23 cellular contexts compared by ENCODE assay signal in genomic region chr5:137566780-137567179, GRCh38.
A peak's percentile ranks its signal among the peaks of the same experiment; 100 is the strongest.
DNase-seq lines count a peak whose midpoint lies in the region; TF ChIP-seq lines count a peak whose summit lies in the region.
"Had no signal": no experiment of that assay in that cellular context is flagged by ENCODE, and none has a peak within 500 bp of the region (broad histone marks: within the 10 kb centered on the region; RNA-seq: fewer than 3 reads in every experiment).

No MANE protein-coding gene starts in this region.

- no peak overlapping the region for H3K23ac ChIP-seq in H9 (ENCODE audit: insufficient read length, low read depth, low read length)

- H3K27me3 ChIP-seq in mammary epithelial cell (ENCODE audit: insufficient read depth, low read length): no peaks in the 10 kb centered on the region
- H3K27me3 ChIP-seq in H9 (ENCODE audit: insufficient read depth, low read length): no peaks in the 10 kb centered on the region
- H3K27me3 ChIP-seq: BLaER1, gastrocnemius medialis, uterus had no signal

- WGBS in mammary epithelial cell (ENCODE audit: low coverage, missing lambda C conversion rate): 43% methylated on average over 6 of the region's 6 CpGs
- no CpG with 5 or more reads among the region's 6 CpGs for WGBS in H9 (ENCODE audit: extremely low coverage, insufficient read length, low lambda C conversion rate)

- no peak for TF ChIP-seq CTCF in mammary epithelial cell (conservative IDR thresholded peaks at IDR 0.05 in 1 of 2, IDR thresholded peaks at IDR 0.05 in 1 of 2; ENCODE audit: extremely low read depth in 1 of 2, insufficient read depth in 1 of 2, low read depth in 1 of 2, low read length in 2 of 2)
- TF ChIP-seq CTCF in MCF 10A (IDR thresholded peaks at IDR 0.05; ENCODE audit: unreplicated experiment): no peak
- no peak for TF ChIP-seq CTCF in H9 (conservative IDR thresholded peaks at IDR 0.05)
- no peak for TF ChIP-seq CTCF in osteocyte (IDR thresholded peaks at IDR 0.05)

- H3K9me3 Mint-ChIP-seq in MCF 10A (ENCODE audit: unreplicated experiment) (no peaks in the 10 kb centered on the region), H9 (no peaks in the 10 kb centered on the region), osteocyte (ENCODE audit: unreplicated experiment) (no peaks in the 10 kb centered on the region)
- H3K9me3 Mint-ChIP-seq: activated CD4-positive, alpha-beta memory T cell treated with anti-CD3 and anti-CD28 coated beads, Interleukin-2, amount 10 ng/mL, durations not matched to agents 7 days and 5 days; activated naive CD8-positive, alpha-beta T cell treated with anti-CD3 and anti-CD28 coated beads for 36 hours; stimulated activated effector memory CD8-positive, alpha-beta T cell treated with anti-CD3 and anti-CD28 coated beads, Interleukin-12 subunit alpha, Interleukin-12 subunit beta, amount 100 ng/mL, for 72 hours; T-cell had no signal

- no peak overlapping the region for H3K27ac ChIP-seq in mammary epithelial cell (ENCODE audit: insufficient read depth, low read depth, low read length)
- no peak overlapping the region for H3K27ac ChIP-seq in H9 (ENCODE audit: insufficient read length, low read depth, low read length)
- H3K27ac ChIP-seq: BLaER1, gastrocnemius medialis, uterus had no signal

- no peak overlapping the region for H3K18ac ChIP-seq in H9 (ENCODE audit: insufficient read length, low read depth, low read length)

- intact Hi-C loops in mammary epithelial cell (cut with micrococcal nuclease): no loop called here
- intact Hi-C loops in MCF 10A (cut with micrococcal nuclease): no loop called here

- H3K36me3 ChIP-seq in mammary epithelial cell (ENCODE audit: insufficient read depth, low read length): no peaks in the 10 kb centered on the region
- H3K36me3 ChIP-seq: BLaER1, gastrocnemius medialis, uterus had no signal

- H3K79me2 ChIP-seq in mammary epithelial cell (ENCODE audit: insufficient read depth, low read length) (no peaks in the 10 kb centered on the region), H9 (ENCODE audit: insufficient read depth, low read length) (no peaks in the 10 kb centered on the region)

- CTCF ChIA-PET in mammary epithelial cell (lab: Charles Lee; ENCODE audit: low non-redundant PET): no interaction called here
- CTCF ChIA-PET in MCF 10A (lab: Yijun Ruan, JAX): interaction anchor here (0.7 to 0.8 kb wide), 2 partner anchors 43 to 176 kb away, joined by 3 read pairs; no protein-coding TSS in a partner anchor

- no peak overlapping the region for H2BK12ac ChIP-seq in H9 (ENCODE audit: insufficient read length, low read depth, low read length)

- no peak overlapping the region for H3T11ph ChIP-seq in H9 (ENCODE audit: low read length)

- no peak overlapping the region for H2BK15ac ChIP-seq in H9 (ENCODE audit: low read depth, low read length)

- H3K14ac ChIP-seq in H9 (ENCODE audit: insufficient read depth, low read length): no peak overlapping the region

- POLR2A ChIA-PET in MCF 10A (lab: Yijun Ruan, JAX): no interaction called here

- H3K4me2 ChIP-seq in mammary epithelial cell (ENCODE audit: insufficient read depth, low read depth, low read length) (no peak overlapping the region), H9 (ENCODE audit: insufficient read depth, insufficient read length, low read length) (no peak overlapping the region)
- H3K4me2 ChIP-seq: BLaER1 had no signal

- H4K8ac ChIP-seq in H9 (replicated peaks; ENCODE audit: insufficient read length, low read depth, low read length): peak overlapping the region; percentile 46

- H4K5ac ChIP-seq in H9 (ENCODE audit: insufficient read length, low read depth, low read length): no peak overlapping the region

- H2AK5ac ChIP-seq in H9 (ENCODE audit: insufficient read length, low read length): no peak overlapping the region

- H4K20me1 ChIP-seq in mammary epithelial cell (ENCODE audit: insufficient read depth, low read length): no peaks in the 10 kb centered on the region
- H4K20me1 ChIP-seq in H9 (ENCODE audit: control insufficient read depth, insufficient read depth, insufficient read length): no peaks in the 10 kb centered on the region
- H4K20me1 ChIP-seq: BLaER1 had no signal

- H3K9me3 ChIP-seq in mammary epithelial cell (replicated peaks; ENCODE audit: insufficient read depth, low read length) (no peaks in the 10 kb centered on the region), H9 (ENCODE audit: control insufficient read depth, low read depth, low read length) (no peaks in the 10 kb centered on the region)
- H3K9me3 ChIP-seq: gastrocnemius medialis, uterus had no signal

- H3K79me1 ChIP-seq in H9 (ENCODE audit: insufficient read depth, low read depth, low read length, poor library complexity, severe bottlenecking): no peaks in the 10 kb centered on the region

- DNase-seq in mammary epithelial cell: no peak
- DNase-seq in MCF 10A (ENCODE audit: unreplicated experiment): no peak
- DNase-seq in H9: no peak
- DNase-seq in cerebellum (ENCODE audit: low spot score): peak; percentile 36
- DNase-seq in osteocyte (ENCODE audit: extremely low spot score, unreplicated experiment): no peak
- DNase-seq in NOMO-1 treated with dmso at 0.1 percent for 144 hours (lab: John Stamatoyannopoulos, UW; ENCODE audit: unreplicated experiment): no peak
- DNase-seq in stimulated activated CD4-positive, alpha-beta T cell treated with anti-CD3 and anti-CD28 coated beads, Interleukin-2, amount 100 ng/mL, for 24 hours: no peak
- no peak for DNase-seq in dermis blood vessel endothelial cell
- DNase-seq: activated CD4-positive, alpha-beta memory T cell treated with anti-CD3 and anti-CD28 coated beads, Interleukin-2, amount 10 ng/mL, durations not matched to agents 7 days and 5 days; activated naive CD8-positive, alpha-beta T cell treated with anti-CD3 and anti-CD28 coated beads for 36 hours; DND-41; effector CD4-positive, alpha-beta T cell; erythroblast; gastrocnemius medialis; NCI-H1417 treated with DMSO at 0.1 percent for 48 hours; NCI-H446; NCI-H82; PC-3; stimulated activated CD4-positive, alpha-beta T cell treated with anti-CD3 and anti-CD28 coated beads, Interleukin-2, amount 100 ng/mL, for 48 hours; T-cell; uterus had no signal

- no peak overlapping the region for H2BK20ac ChIP-seq in H9 (ENCODE audit: low read depth, low read length, poor library complexity, severe bottlenecking)

- H3K4me3 Mint-ChIP-seq in MCF 10A (ENCODE audit: unreplicated experiment): no peak overlapping the region
- H3K4me3 Mint-ChIP-seq in H9: no peak overlapping the region
- H3K4me3 Mint-ChIP-seq in osteocyte (ENCODE audit: unreplicated experiment): no peak overlapping the region
- H3K4me3 Mint-ChIP-seq: activated CD4-positive, alpha-beta memory T cell treated with anti-CD3 and anti-CD28 coated beads, Interleukin-2, amount 10 ng/mL, durations not matched to agents 7 days and 5 days; activated naive CD8-positive, alpha-beta T cell treated with anti-CD3 and anti-CD28 coated beads for 36 hours; stimulated activated effector memory CD8-positive, alpha-beta T cell treated with anti-CD3 and anti-CD28 coated beads, Interleukin-12 subunit alpha, Interleukin-12 subunit beta, amount 100 ng/mL, for 72 hours; T-cell had no signal

- H3K27ac Mint-ChIP-seq in MCF 10A (ENCODE audit: low read depth, unreplicated experiment) (no peak overlapping the region), H9 (no peak overlapping the region), osteocyte (ENCODE audit: unreplicated experiment) (peak overlapping the region; percentile 92)
- H3K27ac Mint-ChIP-seq: activated CD4-positive, alpha-beta memory T cell treated with anti-CD3 and anti-CD28 coated beads, Interleukin-2, amount 10 ng/mL, durations not matched to agents 7 days and 5 days; activated naive CD8-positive, alpha-beta T cell treated with anti-CD3 and anti-CD28 coated beads for 36 hours; stimulated activated effector memory CD8-positive, alpha-beta T cell treated with anti-CD3 and anti-CD28 coated beads, Interleukin-12 subunit alpha, Interleukin-12 subunit beta, amount 100 ng/mL, for 72 hours; T-cell had no signal

- H3K4me1 Mint-ChIP-seq in MCF 10A (ENCODE audit: insufficient read depth, unreplicated experiment) (peaks cover 32% of the 10 kb centered on the region), H9 (peaks cover 17% of the 10 kb centered on the region in 2 experiments), osteocyte (ENCODE audit: unreplicated experiment) (peaks cover 81% of the 10 kb centered on the region)
- H3K4me1 Mint-ChIP-seq: stimulated activated effector memory CD8-positive, alpha-beta T cell treated with anti-CD3 and anti-CD28 coated beads, Interleukin-12 subunit alpha, Interleukin-12 subunit beta, amount 100 ng/mL, for 72 hours had no signal

- in situ Hi-C loops in mammary epithelial cell (cut with MboI; ENCODE audit: low sequenced_read_pairs in 2 of 2): no loop called here

- H2AFZ ChIP-seq in mammary epithelial cell (ENCODE audit: low read depth, low read length) (peak overlapping the region; percentile 79), H9 (ENCODE audit: low read length) (no peak overlapping the region)

- H4K91ac ChIP-seq in H9 (ENCODE audit: insufficient read length, low read depth, low read length): no peak overlapping the region

- H3K23me2 ChIP-seq in H9 (ENCODE audit: insufficient read length, low read depth, low read length, poor library complexity, severe bottlenecking): no peaks in the 10 kb centered on the region

- H3K4me3 ChIP-seq in mammary epithelial cell (replicated peaks in 1 of 3; ENCODE audit: insufficient read depth in 1 of 3, low read depth in 2 of 3, low read length in 3 of 3): no peak overlapping the region
- H3K4me3 ChIP-seq: BLaER1, gastrocnemius medialis, uterus had no signal

- H3K56ac ChIP-seq in H9 (ENCODE audit: insufficient read length, low read depth, low read length): no peak overlapping the region

- H3K27me3 Mint-ChIP-seq in MCF 10A (ENCODE audit: insufficient read depth, unreplicated experiment) (no peaks in the 10 kb centered on the region), H9 (ENCODE audit: low read depth) (peaks cover 4% of the 10 kb centered on the region), osteocyte (ENCODE audit: unreplicated experiment) (no peaks in the 10 kb centered on the region)

- no peak overlapping the region for H3K9ac ChIP-seq in mammary epithelial cell (ENCODE audit: insufficient read depth, low read length)
- no peak overlapping the region for H3K9ac ChIP-seq in H9 (ENCODE audit: extremely low read depth, insufficient read length, low read length)
- H3K9ac ChIP-seq: BLaER1 had no signal

- no peak overlapping the region for H3K4ac ChIP-seq in H9 (ENCODE audit: low read depth, low read length)

- no peak overlapping the region for H2BK120ac ChIP-seq in H9 (ENCODE audit: low read depth, low read length, poor library complexity, severe bottlenecking)

- no peaks in the 10 kb centered on the region for H3K36me3 Mint-ChIP-seq in MCF 10A (ENCODE audit: insufficient read depth, unreplicated experiment)
- H3K36me3 Mint-ChIP-seq in H9 (ENCODE audit: insufficient read depth in 1 of 3, low read depth in 3 of 3): no peaks in the 10 kb centered on the region
- no peaks in the 10 kb centered on the region for H3K36me3 Mint-ChIP-seq in osteocyte (ENCODE audit: unreplicated experiment)
- H3K36me3 Mint-ChIP-seq: activated naive CD8-positive, alpha-beta T cell treated with anti-CD3 and anti-CD28 coated beads for 36 hours; stimulated activated effector memory CD8-positive, alpha-beta T cell treated with anti-CD3 and anti-CD28 coated beads, Interleukin-12 subunit alpha, Interleukin-12 subunit beta, amount 100 ng/mL, for 72 hours; T-cell had no signal

- no peak overlapping the region for H2BK5ac ChIP-seq in H9 (ENCODE audit: insufficient read length, low read length)

- dilution Hi-C loops in mammary epithelial cell (cut with HindIII; ENCODE audit: low sequenced_read_pairs): no loop called here

- BruUV-seq in mammary epithelial cell (replicated peaks; lab: Mats Ljungman, UMichigan): no TSS peak
- no TSS peak for BruUV-seq in MCF 10A (replicated peaks; lab: Mats Ljungman, UMichigan)

- peaks cover 42% of the 10 kb centered on the region for H3K4me1 ChIP-seq in mammary epithelial cell (ENCODE audit: insufficient read depth, low read length)
- no peaks in the 10 kb centered on the region for H3K4me1 ChIP-seq in H9 (ENCODE audit: insufficient read depth, low read length)
- H3K4me1 ChIP-seq: gastrocnemius medialis had no signal
